In the genomic region with DNA sequence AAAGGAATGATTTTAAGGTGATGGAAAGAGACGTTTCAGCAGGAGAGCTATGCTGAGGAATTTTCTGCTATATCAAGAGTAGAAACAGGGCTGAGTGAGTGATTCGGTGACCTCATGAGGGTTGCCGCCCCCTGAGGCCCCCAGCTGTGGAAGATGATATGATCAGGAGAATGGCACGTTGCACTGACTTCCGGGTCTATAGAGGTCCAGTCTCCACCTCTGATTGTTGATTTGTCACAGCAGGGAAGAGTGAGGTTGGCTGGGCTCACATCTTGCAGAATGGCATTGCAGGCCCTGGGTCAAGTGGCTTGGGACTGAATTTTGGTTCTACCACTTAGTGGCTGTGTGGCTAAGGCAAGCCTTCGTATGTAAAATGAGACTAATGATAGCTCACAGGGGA, we compare ENCODE assay signal across 22 cellular contexts.
"Had no signal": no experiment of that assay in that cellular context is flagged by ENCODE, and none has a peak within 500 bp of the region (broad histone marks: within the 10 kb centered on the region; RNA-seq: fewer than 3 reads in every experiment).

No MANE protein-coding gene starts in this region.

- H3K4me3 Mint-ChIP-seq: activated naive CD4-positive, alpha-beta T cell treated with anti-CD3 and anti-CD28 coated beads for 36 hours; activated T-cell treated with anti-CD3 and anti-CD28 coated beads, Interleukin-2, amount 50 U/mL, for 4 hours; brain; stimulated activated naive CD8-positive, alpha-beta T cell treated with anti-CD3 and anti-CD28 coated beads, Interleukin-15, Interleukin-2, amounts not matched to agents 100 ng/mL and 50 ng/mL, for 24 hours had no signal

- H3K9me3 ChIP-seq: suprapubic skin, transverse colon, uterus had no signal

- H3K27me3 ChIP-seq: suprapubic skin, transverse colon, uterus had no signal

- H3K9me3 Mint-ChIP-seq: activated naive CD4-positive, alpha-beta T cell treated with anti-CD3 and anti-CD28 coated beads for 36 hours; activated T-cell treated with anti-CD3 and anti-CD28 coated beads, Interleukin-2, amount 50 U/mL, for 4 hours; stimulated activated naive CD8-positive, alpha-beta T cell treated with anti-CD3 and anti-CD28 coated beads, Interleukin-15, Interleukin-2, amounts not matched to agents 100 ng/mL and 50 ng/mL, for 24 hours had no signal

- DNase-seq: activated CD4-positive, alpha-beta T cell treated with anti-CD3 and anti-CD28 coated beads, Interleukin-2, amount 50 U/mL, for 1 hour; activated CD4-positive, CD25-positive, alpha-beta regulatory T cell treated with anti-CD3 and anti-CD28 coated beads, Interleukin-2, amount 50 U/mL, for 72 hours; activated CD8-positive, alpha-beta memory T cell treated with anti-CD3 and anti-CD28 coated beads, Interleukin-2, amount 50 U/mL, for 4 hours; activated naive CD4-positive, alpha-beta T cell treated with anti-CD3 and anti-CD28 coated beads for 36 hours; activated T-cell treated with anti-CD3 and anti-CD28 coated beads, Interleukin-2, amount 50 U/mL, for 4 hours; central memory CD4-positive, alpha-beta T cell; left colon; occipital lobe; right cardiac atrium; stimulated activated CD4-positive, alpha-beta T cell treated with anti-CD3 and anti-CD28 coated beads, Interleukin-15, amount 100 ng/mL, for 24 hours; stimulated activated CD4-positive, alpha-beta T cell treated with anti-CD3 and anti-CD28 coated beads, Interleukin-2, amount 100 ng/mL, for 48 hours; T-helper 1 cell; T1000; uterus had no signal

- H3K4me3 ChIP-seq: coronary artery, skin epidermis, suprapubic skin, transverse colon, uterus had no signal

- H3K27ac Mint-ChIP-seq: activated naive CD4-positive, alpha-beta T cell treated with anti-CD3 and anti-CD28 coated beads for 36 hours; brain; progenitor cell of endocrine pancreas; stimulated activated naive CD8-positive, alpha-beta T cell treated with anti-CD3 and anti-CD28 coated beads, Interleukin-15, Interleukin-2, amounts not matched to agents 100 ng/mL and 50 ng/mL, for 24 hours had no signal

- ATAC-seq: activated T-cell treated with anti-CD3 and anti-CD28 coated beads, Interleukin-2, amount 50 U/mL, for 4 hours; left colon; right cardiac atrium had no signal

- H3K4me1 ChIP-seq: suprapubic skin, transverse colon, uterus had no signal

- H3K27ac ChIP-seq: coronary artery, skin epidermis, suprapubic skin, transverse colon, uterus, VCaP had no signal

- H3K36me3 Mint-ChIP-seq: brain had no signal

- H3K36me3 ChIP-seq: suprapubic skin, transverse colon, uterus had no signal
